9 cellular contexts compared by ENCODE assay signal in genomic region chrX:45824471-45824870, GRCh38.
DNase-seq lines count a peak whose midpoint lies in the region; ATAC-seq and TF ChIP-seq lines count a peak whose summit lies in the region.
"Had no signal": no experiment of that assay in that cellular context is flagged by ENCODE, and none has a peak within 500 bp of the region (broad histone marks: within the 10 kb centered on the region; RNA-seq: fewer than 3 reads in every experiment).

No MANE protein-coding gene starts in this region.

- peaks cover 2% of the 10 kb centered on the region for H3K27me3 Mint-ChIP-seq in endothelial cell (ENCODE audit: unreplicated experiment)

- peak; percentile 81 for DNase-seq in AG09309 (ENCODE audit: low read depth)
- DNase-seq in HPDE6-E6E7 (ENCODE audit: extremely low spot score), result peak; percentile 76
- DNase-seq in endothelial cell (ENCODE audit: low spot score), result peak; percentile 41
- DNase-seq in stimulated activated CD4-positive, alpha-beta T cell treated with anti-CD3 and anti-CD28 coated beads, Interleukin-12 subunit alpha, Interleukin-12 subunit beta, amount 100 ng/mL, for 4 hours, result peak; percentile 48

- H3K4me3 Mint-ChIP-seq in endothelial cell (ENCODE audit: unreplicated experiment), result no peak overlapping the region

- no peaks in the 10 kb centered on the region for H3K36me3 Mint-ChIP-seq in endothelial cell (ENCODE audit: low read depth, unreplicated experiment)

- H3K9me3 Mint-ChIP-seq in endothelial cell (ENCODE audit: unreplicated experiment), result no peaks in the 10 kb centered on the region

- TF ChIP-seq CTCF in AG09309 (IDR thresholded peaks at IDR 0.05; ENCODE audit: control insufficient read depth, insufficient read depth, low read depth, low read length, missing control alignments) (peak; percentile 86), WI38 (IDR thresholded peaks at IDR 0.05; ENCODE audit: low read depth, low read length) (peak; percentile 80), endothelial cell (IDR thresholded peaks at IDR 0.05; ENCODE audit: unreplicated experiment) (peak; percentile 26)

- H3K27ac Mint-ChIP-seq in endothelial cell (ENCODE audit: unreplicated experiment), result no peak overlapping the region

- ATAC-seq in GM19351 (IDR thresholded peaks at IDR 0.05; ENCODE audit: unreplicated experiment), result no peak
- ATAC-seq in HG02973 (IDR thresholded peaks at IDR 0.05; ENCODE audit: unreplicated experiment), result no peak
- ATAC-seq in GM21723 (IDR thresholded peaks at IDR 0.05; ENCODE audit: unreplicated experiment), result no peak
- ATAC-seq: body of pancreas had no signal

- H3K4me3 ChIP-seq in AG09309 (ENCODE audit: control insufficient read depth, low read depth, low read length) (no peak overlapping the region), WI38 (ENCODE audit: low read depth, low read length) (no peak overlapping the region)
- H3K4me3 ChIP-seq: body of pancreas had no signal

- H3K4me1 Mint-ChIP-seq in endothelial cell (ENCODE audit: unreplicated experiment), result no peaks in the 10 kb centered on the region

Comparison
In these comparisons a context has a peak if more than half of its experiments do, and no peak if none do; other contexts are left out.
1. CTCF ChIP-seq: peak in every context shown above with its lines; median percentile 86 in AG09309; 80 in WI38; 26 in endothelial cell.